ENCODE assay signal across 8 cellular contexts in genomic region chr2:68766378-68766845, GRCh38. TPM values are rescaled to one million over a fixed set of nuclear protein-coding genes. Genes with fewer than 3 reads are reported as not detected.
DNase-seq lines count a peak whose midpoint lies in the region; ATAC-seq and TF ChIP-seq lines count a peak whose summit lies in the region.

No MANE protein-coding gene starts in this region.

- ATAC-seq in T-cell (replicated peaks in 1 of 4), result peak; percentile 78 to 82 (median 80)
- no peak for ATAC-seq in HG03571 (IDR thresholded peaks at IDR 0.05; ENCODE audit: unreplicated experiment)

- POLR2A ChIA-PET in HEK293 (lab: Yijun Ruan, JAX) (no interaction called here), T-cell (lab: Charles Lee) (interaction anchor here (0.8 to 1.3 kb wide), 5 partner anchors 10 to 14 kb away, joined by 3 to 6 read pairs (median 4); no protein-coding TSS in a partner anchor), MCF 10A (lab: Yijun Ruan, JAX) (interaction anchor here (0.6 to 1.2 kb wide), 8 partner anchors 10 to 113 kb away, joined by 3 to 7 read pairs (median 4); no protein-coding TSS in a partner anchor)

- DNase-seq in T-cell (peak; percentile 52 to 87 (median 73)), MCF 10A (ENCODE audit: unreplicated experiment) (peak; percentile 82), midbrain (lab: John Stamatoyannopoulos, UW) (peak; percentile 23), superior temporal gyrus (ENCODE audit: extremely low spot score) (no peak), cerebellar nuclear complex (lab: John Stamatoyannopoulos, UW) (no peak), NCI-H2196 treated with DMSO at 0.1 percent for 48 hours (lab: John Stamatoyannopoulos, UW; ENCODE audit: unreplicated experiment) (no peak)

- no peaks in the 10 kb centered on the region for H3K27me3 Mint-ChIP-seq in T-cell
- no peaks in the 10 kb centered on the region for H3K27me3 Mint-ChIP-seq in MCF 10A (ENCODE audit: insufficient read depth, unreplicated experiment)

- no TSS peak for BruUV-seq in MCF 10A (replicated peaks; lab: Mats Ljungman, UMichigan)

- no peaks in the 10 kb centered on the region for H3K4me1 ChIP-seq in HEK293 (ENCODE audit: control insufficient read depth, insufficient read depth, low read length)

- intact Hi-C loops in MCF 10A (cut with micrococcal nuclease), result no loop called here

- H3K27ac Mint-ChIP-seq in T-cell (peak overlapping the region; percentile 99), MCF 10A (ENCODE audit: low read depth, unreplicated experiment) (peak overlapping the region; percentile 57)

- H3K27ac ChIP-seq in HEK293 (ENCODE audit: extremely low read depth, low read depth, low read length), result no peak overlapping the region

- peak overlapping the region; percentile 73 to 78 (median 76) for H3K4me3 Mint-ChIP-seq in T-cell
- peak overlapping the region; percentile 16 for H3K4me3 Mint-ChIP-seq in MCF 10A (ENCODE audit: unreplicated experiment)

- H3K36me3 Mint-ChIP-seq in T-cell (peaks cover 4% of the 10 kb centered on the region), MCF 10A (ENCODE audit: insufficient read depth, unreplicated experiment) (no peaks in the 10 kb centered on the region)

- H3K4me1 Mint-ChIP-seq in T-cell (peaks cover 97 to 100% (median 98%) of the 10 kb centered on the region in 3 donors), MCF 10A (ENCODE audit: insufficient read depth, unreplicated experiment) (peaks cover 17% of the 10 kb centered on the region)

- H3K9me3 Mint-ChIP-seq in T-cell, result no peaks in the 10 kb centered on the region
- no peaks in the 10 kb centered on the region for H3K9me3 Mint-ChIP-seq in MCF 10A (ENCODE audit: unreplicated experiment)

- no peak overlapping the region for H3K4me3 ChIP-seq in HEK293 (ENCODE audit: low read depth, low read length)

- no peaks in the 10 kb centered on the region for H3K36me3 ChIP-seq in HEK293 (ENCODE audit: control insufficient read depth in 2 of 2, insufficient read depth in 1 of 2, low read length in 2 of 2)

- H3K9me3 ChIP-seq in HEK293 (ENCODE audit: control insufficient read depth, insufficient read depth, low read depth, low read length), result no peaks in the 10 kb centered on the region

- CTCF ChIA-PET in HEK293 (lab: Yijun Ruan, JAX), result no interaction called here
- CTCF ChIA-PET in T-cell (lab: Charles Lee), result interaction anchor here (0.7 to 1.2 kb wide), 16 partner anchors 8 to 302 kb away, joined by 3 to 17 read pairs (median 4); partner anchors contain the start of genes APLF (in 1 of the 2) and FBXO48 (in 1 of the 2)
- CTCF ChIA-PET in MCF 10A (lab: Yijun Ruan, JAX), result interaction anchor here (0.8 to 1.5 kb wide), 3 partner anchors 11 to 17 kb away, joined by 3 to 12 read pairs (median 6); no protein-coding TSS in a partner anchor

- TF ChIP-seq CTCF in HEK293 (tag by site-specific recombination; IDR thresholded peaks at IDR 0.05) (no peak), MCF 10A (IDR thresholded peaks at IDR 0.05; ENCODE audit: unreplicated experiment) (no peak)

TF ChIP-seq in HEK293, 187 proteins besides CTCF, POLR2A, EP300 and RAD21:
- TF ChIP-seq, protein P1, sequence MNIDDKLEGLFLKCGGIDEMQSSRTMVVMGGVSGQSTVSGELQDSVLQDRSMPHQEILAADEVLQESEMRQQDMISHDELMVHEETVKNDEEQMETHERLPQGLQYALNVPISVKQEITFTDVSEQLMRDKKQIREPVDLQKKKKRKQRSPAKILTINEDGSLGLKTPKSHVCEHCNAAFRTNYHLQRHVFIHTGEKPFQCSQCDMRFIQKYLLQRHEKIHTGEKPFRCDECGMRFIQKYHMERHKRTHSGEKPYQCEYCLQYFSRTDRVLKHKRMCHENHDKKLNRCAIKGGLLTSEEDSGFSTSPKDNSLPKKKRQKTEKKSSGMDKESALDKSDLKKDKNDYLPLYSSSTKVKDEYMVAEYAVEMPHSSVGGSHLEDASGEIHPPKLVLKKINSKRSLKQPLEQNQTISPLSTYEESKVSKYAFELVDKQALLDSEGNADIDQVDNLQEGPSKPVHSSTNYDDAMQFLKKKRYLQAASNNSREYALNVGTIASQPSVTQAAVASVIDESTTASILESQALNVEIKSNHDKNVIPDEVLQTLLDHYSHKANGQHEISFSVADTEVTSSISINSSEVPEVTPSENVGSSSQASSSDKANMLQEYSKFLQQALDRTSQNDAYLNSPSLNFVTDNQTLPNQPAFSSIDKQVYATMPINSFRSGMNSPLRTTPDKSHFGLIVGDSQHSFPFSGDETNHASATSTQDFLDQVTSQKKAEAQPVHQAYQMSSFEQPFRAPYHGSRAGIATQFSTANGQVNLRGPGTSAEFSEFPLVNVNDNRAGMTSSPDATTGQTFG (tag by site-specific recombination; IDR thresholded peaks at IDR 0.05; ENCODE audit: borderline replicate concordance), result no peak
- peak; percentile 92 for TF ChIP-seq PRDM1 (tag by site-specific recombination; IDR thresholded peaks at IDR 0.05)

RNA-seq across cellular contexts. Expression of gene ARHGAP25, which starts 31.8 kb away (rescaled TPM):
- 100 to 1,000 TPM; 103 to 134 (median 123) TPM for total RNA-seq in T-cell
- total RNA-seq in MCF 10A (2022), result 0.93 TPM in 2 replicates

Comparison
In these comparisons a context has a peak if more than half of its experiments do, and no peak if none do; other contexts are left out.
1. DNase-seq: peak in T-cell (34 of 34), MCF 10A (single experiment) and midbrain (single experiment); none in superior temporal gyrus (single experiment), cerebellar nuclear complex (0 of 2) and NCI-H2196 treated with DMSO at 0.1 percent for 48 hours (single experiment).
2. RNA of gene ARHGAP25, which starts 31.8 kb away (total RNA-seq): 103 to 134 TPM in T-cell; 0.93 TPM in MCF 10A; every median in the first group is over 10 times any median in the second.